ENCODE assay signal across 11 cellular contexts in genomic region chr14:101820283-101820798, GRCh38. TPM values are rescaled to one million over a fixed set of nuclear protein-coding genes. Genes with fewer than 3 reads are reported as not detected.
A peak's percentile ranks its signal among the peaks of the same experiment; 100 is the strongest.
DNase-seq lines count a peak whose midpoint lies in the region; ATAC-seq, FAIRE-seq and TF ChIP-seq lines count a peak whose summit lies in the region.
"Had no signal": no experiment of that assay in that cellular context is flagged by ENCODE, and none has a peak within 500 bp of the region (broad histone marks: within the 10 kb centered on the region; RNA-seq: fewer than 3 reads in every experiment).

No MANE protein-coding gene starts in this region.

- TF ChIP-seq POLR2A in GM12891 (IDR thresholded peaks at IDR 0.05; ENCODE audit: low read depth, low read length) = peak; percentile 49; the same call in 1 of the 2 replicates

- peaks cover 78% of the 10 kb centered on the region for H3K4me1 Mint-ChIP-seq in activated T-helper 2 cell treated with anti-CD3 and anti-CD28 coated beads, Interferon-gamma antibody, Interleukin-2, Interleukin-4, amounts not matched to agents 10 μg/mL and 5 μg/mL and 100 μg/mL, durations not matched to agents 14 hours and 24 hours and 36 hours (ENCODE audit: low read depth)
- peaks cover 60 to 78% of the 10 kb centered on the region in 2 donors for H3K4me1 Mint-ChIP-seq in natural killer cell treated with Interleukin-12 subunit alpha and Interleukin-12 subunit beta and Interleukin-15 and Interleukin-18, amount 100 ng/mL, for 72 hours (ENCODE audit: low read depth in 2 of 2)

- DNase-seq in GM12891 (ENCODE audit: insufficient read length, low spot score) = no peak
- no peak for DNase-seq in activated T-helper 2 cell treated with anti-CD3 and anti-CD28 coated beads, Interferon-gamma antibody, Interleukin-2, Interleukin-4, amounts not matched to agents 10 μg/mL and 5 μg/mL and 100 μg/mL, durations not matched to agents 14 hours and 24 hours and 36 hours (ENCODE audit: low spot score)
- peak; percentile 72 for DNase-seq in natural killer cell treated with Interleukin-12 subunit alpha and Interleukin-12 subunit beta and Interleukin-15 and Interleukin-18, amount 100 ng/mL, for 72 hours (ENCODE audit: low spot score)
- DNase-seq in left colon = no peak
- DNase-seq in NOMO-1 (lab: John Stamatoyannopoulos, UW; ENCODE audit: unreplicated experiment in 2 of 2) = no peak
- DNase-seq in HTR-8/SVneo (ENCODE audit: insufficient read length, low spot score) = no peak
- DNase-seq in GM19238 (ENCODE audit: insufficient read length, low spot score) = no peak
- DNase-seq: NCI-H2171 treated with DMSO at 0.1 percent for 48 hours, ovary, SW 1271 had no signal

- intact Hi-C loops in activated T-helper 2 cell treated with anti-CD3 and anti-CD28 coated beads, Interferon-gamma antibody, Interleukin-2, Interleukin-4, amounts not matched to agents 10 μg/mL and 5 μg/mL and 100 μg/mL, durations not matched to agents 14 hours and 24 hours and 36 hours (cut with micrococcal nuclease) = loop anchor here (5.0 kb wide), 4 partner anchors 113 to 1753 kb away; partner anchors contain the start of genes EVL, HSP90AA1 and ZNF839
- intact Hi-C loops in left colon (cut with DNase I, micrococcal nuclease) = no loop called here

- H3K36me3 Mint-ChIP-seq in activated T-helper 2 cell treated with anti-CD3 and anti-CD28 coated beads, Interferon-gamma antibody, Interleukin-2, Interleukin-4, amounts not matched to agents 10 μg/mL and 5 μg/mL and 100 μg/mL, durations not matched to agents 14 hours and 24 hours and 36 hours (ENCODE audit: low read depth) = peaks cover 53% of the 10 kb centered on the region
- no peaks in the 10 kb centered on the region for H3K36me3 Mint-ChIP-seq in natural killer cell treated with Interleukin-12 subunit alpha and Interleukin-12 subunit beta and Interleukin-15 and Interleukin-18, amount 100 ng/mL, for 72 hours

- peak overlapping the region; percentile 98 for H3K27ac Mint-ChIP-seq in activated T-helper 2 cell treated with anti-CD3 and anti-CD28 coated beads, Interferon-gamma antibody, Interleukin-2, Interleukin-4, amounts not matched to agents 10 μg/mL and 5 μg/mL and 100 μg/mL, durations not matched to agents 14 hours and 24 hours and 36 hours
- H3K27ac Mint-ChIP-seq in natural killer cell treated with Interleukin-12 subunit alpha and Interleukin-12 subunit beta and Interleukin-15 and Interleukin-18, amount 100 ng/mL, for 72 hours = peak overlapping the region; percentile 96 to 99

- peak; percentile 98 for FAIRE-seq in GM12891 (lab: Jason Lieb, UNC)
- no peak for FAIRE-seq in HTR-8/SVneo (lab: Jason Lieb, UNC)

- H3K27me3 Mint-ChIP-seq in activated T-helper 2 cell treated with anti-CD3 and anti-CD28 coated beads, Interferon-gamma antibody, Interleukin-2, Interleukin-4, amounts not matched to agents 10 μg/mL and 5 μg/mL and 100 μg/mL, durations not matched to agents 14 hours and 24 hours and 36 hours (ENCODE audit: low read depth) = no peaks in the 10 kb centered on the region
- no peaks in the 10 kb centered on the region for H3K27me3 Mint-ChIP-seq in natural killer cell treated with Interleukin-12 subunit alpha and Interleukin-12 subunit beta and Interleukin-15 and Interleukin-18, amount 100 ng/mL, for 72 hours

- H3K9me3 Mint-ChIP-seq in activated T-helper 2 cell treated with anti-CD3 and anti-CD28 coated beads, Interferon-gamma antibody, Interleukin-2, Interleukin-4, amounts not matched to agents 10 μg/mL and 5 μg/mL and 100 μg/mL, durations not matched to agents 14 hours and 24 hours and 36 hours = no peaks in the 10 kb centered on the region
- no peaks in the 10 kb centered on the region for H3K9me3 Mint-ChIP-seq in natural killer cell treated with Interleukin-12 subunit alpha and Interleukin-12 subunit beta and Interleukin-15 and Interleukin-18, amount 100 ng/mL, for 72 hours

- peak; percentile 34 for ATAC-seq in HG03095 (IDR thresholded peaks at IDR 0.05; ENCODE audit: unreplicated experiment)
- peak in 1 of 2 donors; percentile 49 for ATAC-seq in natural killer cell treated with Interleukin-12 subunit alpha and Interleukin-12 subunit beta and Interleukin-15 and Interleukin-18, amount 100 ng/mL, for 72 hours
- ATAC-seq in left colon = no peak

- H3K4me3 Mint-ChIP-seq in activated T-helper 2 cell treated with anti-CD3 and anti-CD28 coated beads, Interferon-gamma antibody, Interleukin-2, Interleukin-4, amounts not matched to agents 10 μg/mL and 5 μg/mL and 100 μg/mL, durations not matched to agents 14 hours and 24 hours and 36 hours (ENCODE audit: low read depth) = peak overlapping the region; percentile 76
- H3K4me3 Mint-ChIP-seq in natural killer cell treated with Interleukin-12 subunit alpha and Interleukin-12 subunit beta and Interleukin-15 and Interleukin-18, amount 100 ng/mL, for 72 hours = peak overlapping the region; percentile 86

TF ChIP-seq in GM12891, 5 proteins besides CTCF, POLR2A, EP300 and RAD21:
- TF ChIP-seq TAF1 (IDR thresholded peaks at IDR 0.05; ENCODE audit: low read depth, low read length) (no peak), PAX5 (IDR thresholded peaks at IDR 0.05; ENCODE audit: insufficient read depth, low read length, severe bottlenecking) (no peak), POLR2AphosphoS5 (IDR thresholded peaks at IDR 0.05; ENCODE audit: low read depth, low read length) (peak; percentile 38; the same call in 1 of the 2 replicates), POU2F2 (IDR thresholded peaks at IDR 0.05; ENCODE audit: low read depth, low read length) (no peak), SPI1 (IDR thresholded peaks at IDR 0.05; ENCODE audit: low read depth, low read length) (no peak)

RNA-seq across cellular contexts. Expression of gene PPP2R5C, which starts 58.8 kb away (rescaled TPM):
- polyA plus RNA-seq in GM12891 (2012; ENCODE audit: low read depth, missing spikeins) = 87.1 TPM
- 170 and 174 TPM in 2 replicates for total RNA-seq in activated T-helper 2 cell treated with anti-CD3 and anti-CD28 coated beads, Interferon-gamma antibody, Interleukin-2, Interleukin-4, amounts not matched to agents 10 μg/mL and 5 μg/mL and 100 μg/mL, durations not matched to agents 14 hours and 24 hours and 36 hours
- total RNA-seq in natural killer cell treated with Interleukin-12 subunit alpha and Interleukin-12 subunit beta and Interleukin-15 and Interleukin-18, amount 100 ng/mL, for 72 hours = 100 to 1,000 TPM; 149 to 210 TPM
- 100 to 1,000 TPM; 139 to 144 TPM for total RNA-seq in left colon
